9 cellular contexts compared by ENCODE assay signal in genomic region chr10:17290226-17290625, GRCh38.
DNase-seq lines count a peak whose midpoint lies in the region; ATAC-seq, FAIRE-seq and TF ChIP-seq lines count a peak whose summit lies in the region.
"Had no signal": no experiment of that assay in that cellular context is flagged by ENCODE, and none has a peak within 500 bp of the region (broad histone marks: within the 10 kb centered on the region; RNA-seq: fewer than 3 reads in every experiment).

No MANE protein-coding gene starts in this region.

- TF ChIP-seq CTCF in DND-41 (IDR thresholded peaks at IDR 0.05; ENCODE audit: borderline replicate concordance, extremely low read depth, low read length, poor library complexity, severe bottlenecking): peak; percentile 24
- TF ChIP-seq CTCF in heart left ventricle (IDR thresholded peaks at IDR 0.05): peak in 4 of 12 donors; percentile 17 to 32 (median 26)

- H3K27me3 ChIP-seq in DND-41 (ENCODE audit: insufficient read depth, low read length, poor library complexity) (no peaks in the 10 kb centered on the region), heart left ventricle (peaks cover 0 to 4% (median 0%) of the 10 kb centered on the region in 9 donors)

- H4K20me1 ChIP-seq in DND-41 (ENCODE audit: insufficient read depth, low read length): no peaks in the 10 kb centered on the region

- no peak overlapping the region for H2AFZ ChIP-seq in DND-41 (ENCODE audit: low read depth, low read length)

- no peak for FAIRE-seq in HTR-8/SVneo (lab: Jason Lieb, UNC)

- no peak overlapping the region for H3K4me2 ChIP-seq in DND-41 (ENCODE audit: insufficient read depth, low read length)

- H3K9me3 ChIP-seq in DND-41 (ENCODE audit: insufficient read depth, low read length, severe bottlenecking): no peaks in the 10 kb centered on the region
- H3K9me3 ChIP-seq in heart left ventricle: no peaks in the 10 kb centered on the region

- H3K4me1 Mint-ChIP-seq in activated naive CD8-positive, alpha-beta T cell (ENCODE audit: low read depth): peaks cover 13% of the 10 kb centered on the region

- DNase-seq in DND-41 (no peak), HTR-8/SVneo (ENCODE audit: insufficient read length, low spot score) (peak; percentile 32), lung microvascular endothelial cell (ENCODE audit: low read depth in 2 of 2) (peak; percentile 21 to 65), NCI-H2171 (lab: John Stamatoyannopoulos, UW) (no peak), NCI-H1048 (lab: John Stamatoyannopoulos, UW) (no peak), heart left ventricle (no peak)
- DNase-seq: left cardiac atrium had no signal

- peak overlapping the region; percentile 65 for H3K27ac Mint-ChIP-seq in activated naive CD8-positive, alpha-beta T cell

- H3K27ac ChIP-seq in DND-41 (ENCODE audit: low read length) (no peak overlapping the region), heart left ventricle (no peak overlapping the region)

- H3K4me1 ChIP-seq in DND-41 (ENCODE audit: insufficient read depth, low read length): no peaks in the 10 kb centered on the region
- no peaks in the 10 kb centered on the region for H3K4me1 ChIP-seq in heart left ventricle

- H3K79me2 ChIP-seq in DND-41 (ENCODE audit: insufficient read depth, low read length): no peaks in the 10 kb centered on the region

- no peak overlapping the region for H3K4me3 Mint-ChIP-seq in activated naive CD8-positive, alpha-beta T cell

- H3K9me3 Mint-ChIP-seq in activated naive CD8-positive, alpha-beta T cell (ENCODE audit: low read depth): no peaks in the 10 kb centered on the region

- no peak for TF ChIP-seq POLR2A in heart left ventricle (IDR thresholded peaks at IDR 0.05)

- H3K27me3 Mint-ChIP-seq in activated naive CD8-positive, alpha-beta T cell: peaks cover 16% of the 10 kb centered on the region

- no peak overlapping the region for H3K9ac ChIP-seq in DND-41 (ENCODE audit: low read depth, low read length)

- ATAC-seq in DND-41 (ENCODE audit: insufficient read depth, low read depth): peak; percentile 24; the same call in 1 of the 3 replicates
- ATAC-seq in heart left ventricle: no peak
- no peak for ATAC-seq in GM18520 (IDR thresholded peaks at IDR 0.05; ENCODE audit: unreplicated experiment)

- H3K4me3 ChIP-seq in DND-41 (ENCODE audit: low read depth in 1 of 2, low read length in 2 of 2): no peak overlapping the region
- no peak overlapping the region for H3K4me3 ChIP-seq in heart left ventricle

- H3K36me3 Mint-ChIP-seq in activated naive CD8-positive, alpha-beta T cell: no peaks in the 10 kb centered on the region

- no peaks in the 10 kb centered on the region for H3K36me3 ChIP-seq in DND-41 (ENCODE audit: insufficient read depth, low read length)
- H3K36me3 ChIP-seq in heart left ventricle: no peaks in the 10 kb centered on the region

- intact Hi-C loops in heart left ventricle (cut with DNase I): loop anchor here in 1 of 10 donors (5.0 kb wide), 1 partner anchor 137 kb away; no protein-coding TSS in a partner anchor

- WGBS in heart left ventricle, 4 donors: 49 to 53% (median 51%) methylated on average over 6 of the region's 6 CpGs

Comparison
In these comparisons a context has a peak if more than half of its experiments do, and no peak if none do; other contexts are left out.
1. DNase-seq: peak in HTR-8/SVneo (single experiment) and lung microvascular endothelial cell (2 of 2); none in DND-41 (single experiment), NCI-H2171 (single experiment), NCI-H1048 (single experiment) and heart left ventricle (0 of 5).